ENCODE assay signal across 20 cellular contexts in genomic region chr10:65796472-65796871, GRCh38.
"Had no signal": no experiment of that assay in that cellular context is flagged by ENCODE, and none has a peak within 500 bp of the region (broad histone marks: within the 10 kb centered on the region; RNA-seq: fewer than 3 reads in every experiment).

No MANE protein-coding gene starts in this region.

- H3K27ac ChIP-seq: RWPE1 had no signal

- H3K4me2 ChIP-seq: SK-N-SH had no signal

- H3K9me3 ChIP-seq: SK-N-SH had no signal

- DNase-seq: IMR-90, Kasumi-1, KG1, MV-4-11, NCI-H1048, NCI-H1105, NCI-H1436 treated with DMSO at 0.1 percent for 48 hours, NCI-H1694, NCI-H187 treated with DMSO at 0.1 percent for 48 hours, NCI-H2029 treated with DMSO at 0.1 percent for 48 hours, NCI-H2171 treated with DMSO at 0.1 percent for 48 hours, NCI-H345, NCI-H446 treated with DMSO at 0.1 percent for 48 hours, NCI-H510A treated with DMSO at 0.1 percent for 48 hours, NCI-H526 treated with DMSO at 0.1 percent for 48 hours, PC-3, SHP77, SK-N-SH, SW 1271 had no signal

- H3K9ac ChIP-seq: SK-N-SH had no signal

- H3K9me2 ChIP-seq: SK-N-SH had no signal
